8 cellular contexts compared by ENCODE assay signal in the genomic region with DNA sequence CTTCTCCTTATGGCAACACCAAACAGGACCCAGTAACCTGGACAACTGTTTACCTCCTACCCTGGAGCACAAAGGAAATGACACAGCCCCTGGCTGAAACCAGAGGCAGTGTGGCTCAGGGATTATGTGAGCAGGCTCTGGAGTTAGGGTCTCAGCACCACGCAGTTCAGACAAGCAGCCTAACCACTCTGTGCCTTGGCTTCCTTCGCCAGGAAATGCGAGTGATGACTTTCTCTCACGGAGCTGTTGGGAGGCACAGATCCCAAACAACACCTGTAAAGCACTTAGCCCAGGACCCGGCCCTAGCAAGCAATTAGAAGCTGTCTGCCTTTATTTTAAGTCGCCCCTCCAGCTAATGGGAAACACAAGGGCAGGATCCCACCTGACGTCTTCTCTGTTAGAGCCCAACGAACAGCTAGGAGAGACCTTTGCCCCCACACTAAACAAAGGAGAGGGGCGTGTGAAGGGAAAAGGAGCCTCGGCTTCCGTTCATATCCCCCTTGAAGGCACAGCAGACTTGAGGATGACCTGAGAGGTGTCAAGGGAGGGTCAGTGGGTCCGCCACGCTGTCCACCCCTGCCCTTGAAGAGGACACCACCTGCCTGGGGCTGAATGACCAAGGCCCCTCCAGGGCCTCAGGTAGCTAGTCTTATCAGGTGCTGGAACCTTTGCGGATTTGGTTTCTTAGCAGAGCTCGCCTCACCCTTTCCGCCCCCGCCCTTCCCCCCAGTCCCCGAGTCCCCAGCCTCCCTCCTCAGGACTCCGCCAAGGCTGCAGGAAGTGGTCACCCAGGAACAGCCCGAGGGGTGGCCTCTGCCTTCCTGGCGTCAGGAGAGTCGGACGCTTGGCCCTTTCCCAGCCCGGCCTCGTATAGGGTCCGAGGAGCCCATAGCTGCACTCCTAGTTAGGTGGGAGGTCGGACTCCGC. TPM values are rescaled to one million over a fixed set of nuclear protein-coding genes. Genes with fewer than 3 reads are reported as not detected.
DNase-seq lines count a peak whose midpoint lies in the region; ATAC-seq and TF ChIP-seq lines count a peak whose summit lies in the region.

No MANE protein-coding gene starts in this region.

- peak overlapping the region; percentile 27 for H2AFZ ChIP-seq in MM.1S (ENCODE audit: low read length)
- peak overlapping the region; percentile 100 for H2AFZ ChIP-seq in neuronal stem cell (ENCODE audit: low read length)

- H3K4me1 Mint-ChIP-seq in activated T-helper 17 cell treated with anti-CD3 and anti-CD28 coated beads, Interleukin-2, amount 50 U/mL, for 72 hours = peaks cover 38% of the 10 kb centered on the region

- H3F3A ChIP-seq in MM.1S (ENCODE audit: insufficient read depth, low read length) = peaks cover 43% of the 10 kb centered on the region

- no CpG with 5 or more reads among the region's 28 CpGs for WGBS in neuronal stem cell (ENCODE audit: extremely low coverage in 2 of 2, insufficient read length in 2 of 2, insufficient replicate concordance in 1 of 2), 2 donors

- peak overlapping the region; percentile 88 for H3K27ac Mint-ChIP-seq in activated T-helper 17 cell treated with anti-CD3 and anti-CD28 coated beads, Interleukin-2, amount 50 U/mL, for 72 hours

- H4K91ac ChIP-seq in neuronal stem cell (ENCODE audit: low read depth, low read length, poor library complexity) = no peak overlapping the region

- H3K4me2 ChIP-seq in MM.1S (ENCODE audit: low read depth, low read length) (peak overlapping the region; percentile 99), neuronal stem cell (ENCODE audit: insufficient read depth, low read length, poor library complexity, severe bottlenecking) (peak overlapping the region; percentile 90)

- H3K9ac ChIP-seq in MM.1S (ENCODE audit: low read length) (peak overlapping the region; percentile 89), neuronal stem cell (ENCODE audit: low read depth, low read length, poor library complexity) (no peak overlapping the region)

- DNase-seq in NK-92 treated with Interleukin-12 subunit alpha and Interleukin-12 subunit beta, amount 100 ng/mL, for 24 hours (lab: John Stamatoyannopoulos, UW) = peak; percentile 9
- no peak for DNase-seq in NK-92 (lab: John Stamatoyannopoulos, UW; ENCODE audit: unreplicated experiment)
- DNase-seq in MM.1S = peak; percentile 86
- DNase-seq in foreskin melanocyte = peak; percentile 32
- no peak for DNase-seq in neuronal stem cell (ENCODE audit: low spot score)
- DNase-seq in kidney glomerular epithelial cell (lab: John Stamatoyannopoulos, UW) = no peak
- no peak for DNase-seq in NOMO-1 (lab: John Stamatoyannopoulos, UW; ENCODE audit: unreplicated experiment in 2 of 2)

- H3K4me3 ChIP-seq in MM.1S (ENCODE audit: low read length) = peak overlapping the region; percentile 79
- H3K4me3 ChIP-seq in neuronal stem cell (ENCODE audit: low read length in 2 of 2) = peak overlapping the region; percentile 88 to 90

- no peaks in the 10 kb centered on the region for H3K9me3 Mint-ChIP-seq in activated T-helper 17 cell treated with anti-CD3 and anti-CD28 coated beads, Interleukin-2, amount 50 U/mL, for 72 hours

- H3K36me3 Mint-ChIP-seq in activated T-helper 17 cell treated with anti-CD3 and anti-CD28 coated beads, Interleukin-2, amount 50 U/mL, for 72 hours (ENCODE audit: low read depth) = peaks cover 44% of the 10 kb centered on the region

- H3K4ac ChIP-seq in neuronal stem cell (ENCODE audit: low read length) = no peak overlapping the region

- H3K27ac ChIP-seq in MM.1S (ENCODE audit: low read length) (peak overlapping the region; percentile 97), neuronal stem cell (replicated peaks; ENCODE audit: low read length) (no peak overlapping the region)

- peak overlapping the region; percentile 77 for H2AK5ac ChIP-seq in neuronal stem cell (ENCODE audit: low read depth, low read length)

- H3K4me3 Mint-ChIP-seq in activated T-helper 17 cell treated with anti-CD3 and anti-CD28 coated beads, Interleukin-2, amount 50 U/mL, for 72 hours = peak overlapping the region; percentile 91

- H3K79me2 ChIP-seq in MM.1S (ENCODE audit: low read length) = peaks cover 74% of the 10 kb centered on the region

- H3K36me3 ChIP-seq in MM.1S (replicated peaks; ENCODE audit: insufficient read depth, low read length) (0 out of 2 replicates have a peak, but pooled peaks cover 10% of the 10 kb centered on the region), neuronal stem cell (replicated peaks in 1 of 2; ENCODE audit: control insufficient read depth in 2 of 2, insufficient read depth in 2 of 2, low read length in 2 of 2) (peaks cover 0 to 12% of the 10 kb centered on the region in 2 donors)

- H3K23ac ChIP-seq in neuronal stem cell (ENCODE audit: low read depth, low read length, poor library complexity) = peak overlapping the region; percentile 99

- H3K27me3 ChIP-seq in MM.1S (replicated peaks; ENCODE audit: insufficient read depth, low read length) (no peaks in the 10 kb centered on the region), neuronal stem cell (ENCODE audit: control insufficient read depth in 3 of 3, insufficient read depth in 3 of 3, low read depth in 1 of 3, low read length in 3 of 3) (peaks cover 0 to 22% (median 2%) of the 10 kb centered on the region in 3 experiments)

- peak overlapping the region; percentile 55 for H2BK15ac ChIP-seq in neuronal stem cell (ENCODE audit: low read length)

- H3K9me3 ChIP-seq in MM.1S (replicated peaks; ENCODE audit: insufficient read depth, low read length) (no peaks in the 10 kb centered on the region), neuronal stem cell (replicated peaks in 1 of 2; ENCODE audit: control insufficient read depth in 2 of 2, insufficient read depth in 1 of 2, low read depth in 1 of 2, low read length in 2 of 2) (no peaks in the 10 kb centered on the region)

- H4K20me1 ChIP-seq in MM.1S (ENCODE audit: insufficient read depth, low read length) = no peaks in the 10 kb centered on the region

- H2BK5ac ChIP-seq in neuronal stem cell (ENCODE audit: low read length) = peak overlapping the region; percentile 91

- H2BK12ac ChIP-seq in neuronal stem cell (ENCODE audit: low read length) = peak overlapping the region; percentile 95

- peak overlapping the region; percentile 99 for H3K18ac ChIP-seq in neuronal stem cell (ENCODE audit: low read length)

- H3K79me1 ChIP-seq in neuronal stem cell (ENCODE audit: low read depth, low read length) = no peaks in the 10 kb centered on the region

- H3K9me2 ChIP-seq in MM.1S (replicated peaks; ENCODE audit: insufficient read depth, low read length) = no peaks in the 10 kb centered on the region

- H2BK120ac ChIP-seq in neuronal stem cell (ENCODE audit: low read depth, low read length) = no peak overlapping the region

- H3K27me3 Mint-ChIP-seq in activated T-helper 17 cell treated with anti-CD3 and anti-CD28 coated beads, Interleukin-2, amount 50 U/mL, for 72 hours = no peaks in the 10 kb centered on the region

- peak; percentile 84 for ATAC-seq in activated T-helper 17 cell treated with anti-CD3 and anti-CD28 coated beads, Interleukin-2, amount 50 U/mL, for 72 hours (replicated peaks)

- no peak for TF ChIP-seq CTCF in MM.1S (IDR thresholded peaks at IDR 0.05; ENCODE audit: low read length)

- H3K14ac ChIP-seq in neuronal stem cell (ENCODE audit: low read length) = no peak overlapping the region

- H3K4me1 ChIP-seq in MM.1S (ENCODE audit: low read length) = peaks cover 49% of the 10 kb centered on the region
- peaks cover 9% of the 10 kb centered on the region in 2 donors for H3K4me1 ChIP-seq in neuronal stem cell (ENCODE audit: control insufficient read depth in 2 of 2, insufficient read depth in 1 of 2, low read depth in 1 of 2, low read length in 2 of 2)

- no peak overlapping the region for H4K8ac ChIP-seq in neuronal stem cell (ENCODE audit: low read depth, low read length)

RNA-seq across cellular contexts. Expression of a gene that starts 0.8 kb away (rescaled TPM):
- 100 to 1,000 TPM in 1 of 2 donors, 10 to 100 TPM in 1; 74.9 to 242 TPM for total RNA-seq in activated T-helper 17 cell treated with anti-CD3 and anti-CD28 coated beads, Interleukin-2, amount 50 U/mL, for 72 hours
- polyA plus RNA-seq in neuronal stem cell (2013, experiment 1 of 2) = 9.6 TPM
- polyA plus RNA-seq in neuronal stem cell (2013, experiment 2 of 2) = 8.6 TPM

RNA-seq across cellular contexts. Expression of a gene that starts 7.6 kb away (rescaled TPM):
- total RNA-seq in activated T-helper 17 cell treated with anti-CD3 and anti-CD28 coated beads, Interleukin-2, amount 50 U/mL, for 72 hours = not detected
- 0.33 TPM for polyA plus RNA-seq in neuronal stem cell (2013, experiment 1 of 2)
- polyA plus RNA-seq in neuronal stem cell (2013, experiment 2 of 2) = 0.21 TPM

RNA-seq across cellular contexts. Expression of a gene that starts 42.7 kb away (rescaled TPM):
- total RNA-seq in activated T-helper 17 cell treated with anti-CD3 and anti-CD28 coated beads, Interleukin-2, amount 50 U/mL, for 72 hours = 100 to 1,000 TPM in 1 of 2 donors, 10 to 100 TPM in 1; 63.2 to 105 TPM
- polyA plus RNA-seq in neuronal stem cell (2013, experiment 1 of 2) = 52.5 TPM
- 54.2 TPM for polyA plus RNA-seq in neuronal stem cell (2013, experiment 2 of 2)

RNA-seq across cellular contexts. Expression of a gene that starts 59.7 kb away (rescaled TPM):
- not detected for total RNA-seq in activated T-helper 17 cell treated with anti-CD3 and anti-CD28 coated beads, Interleukin-2, amount 50 U/mL, for 72 hours
- polyA plus RNA-seq in neuronal stem cell (2013, experiment 1 of 2) = 0.11 TPM
- 0.10 TPM for polyA plus RNA-seq in neuronal stem cell (2013, experiment 2 of 2)

Comparison
In these comparisons a context has a peak if more than half of its experiments do, and no peak if none do; other contexts are left out.
1. DNase-seq: peak in NK-92 treated with Interleukin-12 subunit alpha and Interleukin-12 subunit beta, amount 100 ng/mL, for 24 hours (single experiment), MM.1S (single experiment) and foreskin melanocyte (single experiment); none in NK-92 (single experiment), neuronal stem cell (single experiment), kidney glomerular epithelial cell (single experiment) and NOMO-1 (0 of 2).